Comparison of ENCODE assay signal across 1 cellular context in genomic region chr7:158143196-158144120, GRCh38.
TF ChIP-seq lines count a peak whose summit lies in the region.

No MANE protein-coding gene starts in this region.

TF ChIP-seq in HepG2, 621 proteins besides CTCF, POLR2A, EP300 and RAD21 (continued from another document and continues in another):
- no peak for TF ChIP-seq ZNF704 (CRISPR knock-in tag; IDR thresholded peaks at IDR 0.05; ENCODE audit: borderline replicate concordance)
- no peak for TF ChIP-seq NFE2 (CRISPR knock-in tag; IDR thresholded peaks at IDR 0.05)
- TF ChIP-seq SIX4 (CRISPR knock-in tag; IDR thresholded peaks at IDR 0.05) = no peak
- no peak for TF ChIP-seq ATF4 (CRISPR knock-in tag; IDR thresholded peaks at IDR 0.05)
- TF ChIP-seq NFE2L2 (IDR thresholded peaks at IDR 0.05; ENCODE audit: low read length) = no peak
- no peak for TF ChIP-seq MYNN (CRISPR knock-in tag; IDR thresholded peaks at IDR 0.05; ENCODE audit: low read depth)
- no peak for TF ChIP-seq ZNF773 (CRISPR knock-in tag; IDR thresholded peaks at IDR 0.05; ENCODE audit: borderline replicate concordance)
- no peak for TF ChIP-seq ARNTL (CRISPR knock-in tag; IDR thresholded peaks at IDR 0.05)
- 0 out of 2 replicates have a peak, but pooled peaks have one; percentile 26 for TF ChIP-seq CSRNP1 (CRISPR knock-in tag; IDR thresholded peaks at IDR 0.05)
- TF ChIP-seq ZNF33A (CRISPR knock-in tag; IDR thresholded peaks at IDR 0.05; ENCODE audit: borderline replicate concordance) = no peak
- TF ChIP-seq ZNF546 (CRISPR knock-in tag; conservative IDR thresholded peaks at IDR 0.05) = no peak
- no peak for TF ChIP-seq ELK4 (CRISPR knock-in tag; IDR thresholded peaks at IDR 0.05; ENCODE audit: borderline replicate concordance)
- peak; percentile 69 for TF ChIP-seq ARID5B (CRISPR knock-in tag; IDR thresholded peaks at IDR 0.05)
- TF ChIP-seq REXO4 (CRISPR knock-in tag; IDR thresholded peaks at IDR 0.05; ENCODE audit: borderline replicate concordance) = no peak
- no peak for TF ChIP-seq ZNF354B (CRISPR knock-in tag; IDR thresholded peaks at IDR 0.05)
- TF ChIP-seq FOXA3 (CRISPR knock-in tag; IDR thresholded peaks at IDR 0.05) = peak; percentile 22; the same call in 1 of the 2 replicates
- TF ChIP-seq PHF20 (CRISPR knock-in tag; IDR thresholded peaks at IDR 0.05) = no peak
- TF ChIP-seq ZNF878 (CRISPR knock-in tag; IDR thresholded peaks at IDR 0.05) = no peak
- TF ChIP-seq ZNF563 (CRISPR knock-in tag; IDR thresholded peaks at IDR 0.05) = no peak
- 0 out of 2 replicates have a peak, but pooled peaks have one; percentile 44 for TF ChIP-seq ZFP91 (CRISPR knock-in tag; IDR thresholded peaks at IDR 0.05; ENCODE audit: borderline replicate concordance)
- TF ChIP-seq DPF2 (CRISPR knock-in tag; IDR thresholded peaks at IDR 0.05; ENCODE audit: borderline replicate concordance, low read depth) = no peak
- TF ChIP-seq NONO (IDR thresholded peaks at IDR 0.05) = no peak
- no peak for TF ChIP-seq NONO (CRISPR knock-in tag; conservative IDR thresholded peaks at IDR 0.05)
- TF ChIP-seq ZNF160 (CRISPR knock-in tag; IDR thresholded peaks at IDR 0.05) = no peak
- no peak for TF ChIP-seq ZNF513 (CRISPR knock-in tag; conservative IDR thresholded peaks at IDR 0.05)
- no peak for TF ChIP-seq CREBL2 (CRISPR knock-in tag; IDR thresholded peaks at IDR 0.05; ENCODE audit: borderline replicate concordance)
- no peak for TF ChIP-seq ZFP36L1 (CRISPR knock-in tag; IDR thresholded peaks at IDR 0.05)
- TF ChIP-seq ZNF441 (CRISPR knock-in tag; IDR thresholded peaks at IDR 0.05; ENCODE audit: borderline replicate concordance) = no peak
- TF ChIP-seq ZNF800 (CRISPR knock-in tag; IDR thresholded peaks at IDR 0.05) = no peak
- TF ChIP-seq SMARCC2 (IDR thresholded peaks at IDR 0.05) = no peak
- TF ChIP-seq MATR3 (CRISPR knock-in tag; IDR thresholded peaks at IDR 0.05) = no peak
- TF ChIP-seq ZNF557 (CRISPR knock-in tag; IDR thresholded peaks at IDR 0.05) = no peak
- peak; percentile 75 for TF ChIP-seq ZBTB38 (CRISPR knock-in tag; IDR thresholded peaks at IDR 0.05)
- TF ChIP-seq ZNF574 (CRISPR knock-in tag; IDR thresholded peaks at IDR 0.05) = peak; percentile 32; the same call in 1 of the 2 replicates
- TF ChIP-seq SMYD3 (CRISPR knock-in tag; IDR thresholded peaks at IDR 0.05) = no peak
- TF ChIP-seq ZNF207 (IDR thresholded peaks at IDR 0.05; ENCODE audit: borderline replicate concordance) = no peak
- TF ChIP-seq HIVEP1 (CRISPR knock-in tag; IDR thresholded peaks at IDR 0.05) = no peak
- no peak for TF ChIP-seq CENPX (CRISPR knock-in tag; IDR thresholded peaks at IDR 0.05)
- TF ChIP-seq GATA4 (IDR thresholded peaks at IDR 0.05; ENCODE audit: borderline replicate concordance, low read depth) = no peak
- TF ChIP-seq TFAP4 (IDR thresholded peaks at IDR 0.05; ENCODE audit: borderline replicate concordance, low read depth) = peak; percentile 31; the same call in 1 of the 2 replicates
- TF ChIP-seq ZBTB44 (CRISPR knock-in tag; IDR thresholded peaks at IDR 0.05) = no peak
- TF ChIP-seq PRPF4 (IDR thresholded peaks at IDR 0.05; ENCODE audit: low read depth, low read length, poor library complexity, severe bottlenecking) = no peak
- peak; percentile 58 for TF ChIP-seq MED1 (CRISPR knock-in tag; IDR thresholded peaks at IDR 0.05)
- peak; percentile 80 for TF ChIP-seq RXRA (CRISPR knock-in tag; IDR thresholded peaks at IDR 0.05)
- TF ChIP-seq SRF (IDR thresholded peaks at IDR 0.05; ENCODE audit: low read depth, low read length) = no peak
- TF ChIP-seq HOXA3 (CRISPR knock-in tag; IDR thresholded peaks at IDR 0.05) = peak; percentile 81
